11 cellular contexts compared by ENCODE assay signal in genomic region chr4:53541577-53542206, GRCh38. TPM values are rescaled to one million over a fixed set of nuclear protein-coding genes. Genes with fewer than 3 reads are reported as not detected.
A peak's percentile ranks its signal among the peaks of the same experiment; 100 is the strongest.
DNase-seq lines count a peak whose midpoint lies in the region; ATAC-seq, FAIRE-seq and TF ChIP-seq lines count a peak whose summit lies in the region.
"Had no signal": no experiment of that assay in that cellular context is flagged by ENCODE, and none has a peak within 500 bp of the region (broad histone marks: within the 10 kb centered on the region; RNA-seq: fewer than 3 reads in every experiment).

No MANE protein-coding gene starts in this region.

- peak; percentile 71 for FAIRE-seq in keratinocyte (lab: Jason Lieb, UNC)

- peaks cover 11% of the 10 kb centered on the region for H3K27me3 Mint-ChIP-seq in CD8-positive, alpha-beta T cell (ENCODE audit: low read depth)
- peaks cover 2 to 6% (median 3%) of the 10 kb centered on the region in 3 donors for H3K27me3 Mint-ChIP-seq in CD14-positive monocyte (ENCODE audit: low read depth in 3 of 3)

- H3K36me3 Mint-ChIP-seq in CD8-positive, alpha-beta T cell, result no peaks in the 10 kb centered on the region
- no peaks in the 10 kb centered on the region for H3K36me3 Mint-ChIP-seq in CD14-positive monocyte
- H3K36me3 Mint-ChIP-seq: immature natural killer cell had no signal

- dilution Hi-C loops in keratinocyte (cut with MboI; ENCODE audit: extremely low pct_ligation_motif_present, low sequenced_read_pairs), result no loop called here

- no peak for TF ChIP-seq RAD21 in Ishikawa (IDR thresholded peaks at IDR 0.05; ENCODE audit: low read depth)

- H3K4me1 ChIP-seq in keratinocyte (ENCODE audit: control insufficient read depth, extremely low read depth, insufficient read depth, low read length), result peaks cover 33% of the 10 kb centered on the region
- no peaks in the 10 kb centered on the region for H3K4me1 ChIP-seq in CD8-positive, alpha-beta T cell (ENCODE audit: insufficient read depth, low read length)

- DNase-seq in A172 (ENCODE audit: low spot score) (peak; percentile 54), astrocyte of the hippocampus (ENCODE audit: low read depth, low spot score) (peak; percentile 71), keratinocyte (ENCODE audit: low read depth, low spot score) (peak; percentile 52), CD14-positive monocyte (ENCODE audit: low spot score) (no peak), NCI-H2196 treated with DMSO at 0.1 percent for 48 hours (lab: John Stamatoyannopoulos, UW; ENCODE audit: unreplicated experiment) (no peak), NCI-H345 treated with DMSO at 0.1 percent for 48 hours (lab: John Stamatoyannopoulos, UW; ENCODE audit: unreplicated experiment) (no peak)
- no peak for DNase-seq in CD8-positive, alpha-beta T cell
- DNase-seq: activated gamma-delta T cell treated with Interleukin-2 at 50 U/mL for 16 hours, C1 segment of cervical spinal cord, immature natural killer cell had no signal

- H3K9me3 ChIP-seq in keratinocyte (ENCODE audit: control insufficient read depth, low read depth, low read length), result no peaks in the 10 kb centered on the region
- no peaks in the 10 kb centered on the region for H3K9me3 ChIP-seq in CD8-positive, alpha-beta T cell (ENCODE audit: low read length)

- peak overlapping the region; percentile 41 for H3K4me2 ChIP-seq in keratinocyte (ENCODE audit: control insufficient read depth, extremely low read depth, insufficient read depth, low read depth, low read length)

- POLR2A ChIA-PET in CD8-positive, alpha-beta T cell (lab: Charles Lee), result interaction anchor here (0.6 kb wide), 1 partner anchor 308 kb away, joined by 4 read pairs; no protein-coding TSS in a partner anchor

- no peaks in the 10 kb centered on the region for H3K4me1 Mint-ChIP-seq in CD8-positive, alpha-beta T cell (ENCODE audit: low read depth)
- no peaks in the 10 kb centered on the region for H3K4me1 Mint-ChIP-seq in CD14-positive monocyte
- H3K4me1 Mint-ChIP-seq: immature natural killer cell had no signal

- no peak overlapping the region for H3K4me3 ChIP-seq in keratinocyte (ENCODE audit: control insufficient read depth in 2 of 3, extremely low read depth in 1 of 3, insufficient read depth in 2 of 3, low read depth in 1 of 3, low read length in 3 of 3)
- no peak overlapping the region for H3K4me3 ChIP-seq in CD8-positive, alpha-beta T cell (ENCODE audit: low read depth, low read length)

- TF ChIP-seq CTCF in keratinocyte (optimal IDR thresholded peaks at IDR 0.05 in 1 of 3, IDR thresholded peaks at IDR 0.05 in 1 of 3, conservative IDR thresholded peaks at IDR 0.05 in 1 of 3; ENCODE audit: extremely low read depth in 1 of 3, insufficient read depth in 2 of 3, low read length in 3 of 3) (no peak), CD14-positive monocyte (IDR thresholded peaks at IDR 0.05) (no peak)
- TF ChIP-seq CTCF in CD8-positive, alpha-beta T cell (IDR thresholded peaks at IDR 0.05), result no peak

- no peak for TF ChIP-seq EP300 in Ishikawa (IDR thresholded peaks at IDR 0.05; ENCODE audit: borderline replicate concordance)

- no peak overlapping the region for H3K9ac ChIP-seq in keratinocyte (ENCODE audit: control insufficient read depth, extremely low read depth, insufficient read depth, low read length)

- no peak overlapping the region for H3K4me3 Mint-ChIP-seq in CD8-positive, alpha-beta T cell
- no peak overlapping the region for H3K4me3 Mint-ChIP-seq in CD14-positive monocyte
- H3K4me3 Mint-ChIP-seq: immature natural killer cell had no signal

- no peaks in the 10 kb centered on the region for H3K36me3 ChIP-seq in keratinocyte (ENCODE audit: control insufficient read depth in 2 of 2, extremely low read depth in 1 of 2, insufficient read depth in 2 of 2, low read length in 2 of 2)
- H3K36me3 ChIP-seq in CD8-positive, alpha-beta T cell (ENCODE audit: insufficient read depth, low read length), result no peaks in the 10 kb centered on the region

- H3K9me1 ChIP-seq in keratinocyte (ENCODE audit: control insufficient read depth, extremely low read depth, insufficient read depth, low read length), result no peaks in the 10 kb centered on the region

- CTCF ChIA-PET in CD8-positive, alpha-beta T cell (lab: Charles Lee), result no interaction called here

- H3K27ac Mint-ChIP-seq in CD8-positive, alpha-beta T cell, result no peak overlapping the region
- H3K27ac Mint-ChIP-seq in CD14-positive monocyte, result no peak overlapping the region
- H3K27ac Mint-ChIP-seq: immature natural killer cell had no signal

- H3K9me3 Mint-ChIP-seq in CD8-positive, alpha-beta T cell, result no peaks in the 10 kb centered on the region
- H3K9me3 Mint-ChIP-seq in CD14-positive monocyte, result no peaks in the 10 kb centered on the region
- H3K9me3 Mint-ChIP-seq: immature natural killer cell had no signal

- intact Hi-C loops in CD8-positive, alpha-beta T cell (cut with DNase I, micrococcal nuclease), result no loop called here
- intact Hi-C loops in CD14-positive monocyte (cut with micrococcal nuclease), result no loop called here

- H3K79me2 ChIP-seq in keratinocyte (ENCODE audit: control insufficient read depth, insufficient read depth, low read length), result no peaks in the 10 kb centered on the region

- no peak overlapping the region for H2AFZ ChIP-seq in keratinocyte (ENCODE audit: control insufficient read depth, low read length)

- no peak for ATAC-seq in CD8-positive, alpha-beta T cell

- peak overlapping the region; percentile 76 for H3K27ac ChIP-seq in keratinocyte (ENCODE audit: control insufficient read depth, insufficient read depth, low read length)
- no peak overlapping the region for H3K27ac ChIP-seq in CD8-positive, alpha-beta T cell (ENCODE audit: low read depth, low read length)

- H4K20me1 ChIP-seq in keratinocyte (ENCODE audit: control insufficient read depth, extremely low read depth, insufficient read depth, low read length), result no peaks in the 10 kb centered on the region

- no peaks in the 10 kb centered on the region for H3K27me3 ChIP-seq in keratinocyte (ENCODE audit: control insufficient read depth, extremely low read depth, insufficient read depth, low read length)
- no peaks in the 10 kb centered on the region for H3K27me3 ChIP-seq in CD8-positive, alpha-beta T cell (ENCODE audit: insufficient read depth, low read length)

TF ChIP-seq in Ishikawa, 13 proteins besides CTCF, POLR2A, EP300 and RAD21:
- TF ChIP-seq MAX (IDR thresholded peaks at IDR 0.05) (no peak), CREB1 (IDR thresholded peaks at IDR 0.05; ENCODE audit: low read depth) (no peak), TEAD4 (IDR thresholded peaks at IDR 0.05) (no peak), ZBTB7A (IDR thresholded peaks at IDR 0.05; ENCODE audit: low read depth) (no peak), NFIC (IDR thresholded peaks at IDR 0.05) (peak; percentile 69)

RNA-seq across cellular contexts. Expression of gene LNX1, which starts 49.6 kb away (rescaled TPM):
- 1.2 and 1.9 TPM in 2 replicates for total RNA-seq in A172 (2014; rRNA removed; shearing (Covaris generic))
- polyA plus RNA-seq in keratinocyte, result 0.17 to 0.32 TPM (median 0.22 TPM) in 3 replicates
- 3.7 TPM for polyA plus RNA-seq in keratinocyte (2011; ENCODE audit: low read depth)
- polyA plus RNA-seq in keratinocyte (2011; cell fraction: cytosol; rRNA removed), result 0.21 and 0.26 TPM in 2 replicates
- polyA plus RNA-seq in keratinocyte (2011; cell fraction: nucleus; rRNA removed), result 0.39 TPM in 1 of 2 replicates, not detected in the other
- 0.47 and 3.9 TPM in 2 replicates for polyA plus RNA-seq in keratinocyte (2012; ENCODE audit: low replicate concordance)
- polyA minus RNA-seq in keratinocyte, result 0.29 to 1.5 TPM (median 1.4 TPM) in 3 replicates
- not detected for polyA minus RNA-seq in keratinocyte (2011; cell fraction: cytosol; rRNA and poly(A)+ RNA removed)
- 0.42 TPM in 1 of 2 replicates, not detected in the other for polyA minus RNA-seq in keratinocyte (2011; cell fraction: nucleus; rRNA and poly(A)+ RNA removed)
- total RNA-seq in CD8-positive, alpha-beta T cell, result not detected
- polyA plus RNA-seq in CD14-positive monocyte, result under 1 TPM; 0.09 to 0.13 TPM

Comparison
In these comparisons a context has a peak if more than half of its experiments do, and no peak if none do; other contexts are left out.
1. DNase-seq: peak in A172 (single experiment), astrocyte of the hippocampus (single experiment) and keratinocyte (single experiment); none in CD8-positive, alpha-beta T cell (0 of 7), CD14-positive monocyte (single experiment), NCI-H2196 treated with DMSO at 0.1 percent for 48 hours (single experiment) and NCI-H345 treated with DMSO at 0.1 percent for 48 hours (single experiment).